ENCODE assay signal across 8 cellular contexts in genomic region chr1:234400773-234401172, GRCh38. TPM values are rescaled to one million over a fixed set of nuclear protein-coding genes. Genes with fewer than 3 reads are reported as not detected.
DNase-seq lines count a peak whose midpoint lies in the region; ATAC-seq, FAIRE-seq and TF ChIP-seq lines count a peak whose summit lies in the region.

No MANE protein-coding gene starts in this region.

- POLR2A ChIA-PET in CD8-positive, alpha-beta T cell (lab: Charles Lee): no interaction called here

- H3K27ac ChIP-seq in CD8-positive, alpha-beta T cell (ENCODE audit: low read depth, low read length): no peak overlapping the region
- H3K27ac ChIP-seq in OCI-LY3 (ENCODE audit: low read length): peak overlapping the region; percentile 15; the same call in 1 of the 2 replicates
- no peak overlapping the region for H3K27ac ChIP-seq in kidney (ENCODE audit: low read depth in 2 of 2, low read length in 2 of 2)
- H3K27ac ChIP-seq in Peyer's patch: peak overlapping the region in 2 of 4 donors; percentile 37 to 60

- H2AFZ ChIP-seq in OCI-LY3 (ENCODE audit: low read depth, low read length): 0 out of 2 replicates have a peak overlapping the region, but pooled peaks have one; percentile 10

- no peaks in the 10 kb centered on the region for H4K20me1 ChIP-seq in OCI-LY3 (ENCODE audit: insufficient read depth, low read length)

- TF ChIP-seq POLR2A in Peyer's patch (IDR thresholded peaks at IDR 0.05): no peak

- no peaks in the 10 kb centered on the region for H3K79me2 ChIP-seq in OCI-LY3 (ENCODE audit: low read length)

- CTCF ChIA-PET in CD8-positive, alpha-beta T cell (lab: Charles Lee): no interaction called here

- TF ChIP-seq CTCF in CD8-positive, alpha-beta T cell (IDR thresholded peaks at IDR 0.05): no peak
- TF ChIP-seq CTCF in OCI-LY3 (IDR thresholded peaks at IDR 0.05; ENCODE audit: low read depth, low read length) (no peak), kidney (IDR thresholded peaks at IDR 0.05; ENCODE audit: borderline replicate concordance, extremely low read depth, insufficient read depth) (no peak), Peyer's patch (IDR thresholded peaks at IDR 0.05) (no peak)

- H3K9ac ChIP-seq in OCI-LY3 (ENCODE audit: low read length) (peak overlapping the region; percentile 14), kidney (ENCODE audit: low read length in 2 of 2) (no peak overlapping the region)

- peak; percentile 79 for FAIRE-seq in kidney (lab: Jason Lieb, UNC)

- DNase-seq in CD8-positive, alpha-beta T cell: no peak
- DNase-seq in kidney: no peak
- DNase-seq in hypothalamus (lab: John Stamatoyannopoulos, UW): no peak
- DNase-seq in Peyer's patch: no peak
- no peak for DNase-seq in NCI-H146 (lab: John Stamatoyannopoulos, UW)
- no peak for DNase-seq in SIG-M5 treated with dmso at 0.1 percent for 504 hours (lab: John Stamatoyannopoulos, UW; ENCODE audit: unreplicated experiment)

- peak overlapping the region; percentile 17 for H3K4me3 ChIP-seq in CD8-positive, alpha-beta T cell (ENCODE audit: low read depth, low read length)
- peak overlapping the region; percentile 38 for H3K4me3 ChIP-seq in OCI-LY3 (ENCODE audit: low read length)
- peak overlapping the region in 1 of 2 donors; percentile 21 for H3K4me3 ChIP-seq in kidney (ENCODE audit: low read length in 2 of 2)
- peak overlapping the region in 2 of 4 donors; percentile 4 to 9 for H3K4me3 ChIP-seq in Peyer's patch

- H3K27ac Mint-ChIP-seq in CD8-positive, alpha-beta T cell: peak overlapping the region; percentile 83

- H3K9me3 Mint-ChIP-seq in CD8-positive, alpha-beta T cell: no peaks in the 10 kb centered on the region

- H3K4me3 Mint-ChIP-seq in CD8-positive, alpha-beta T cell: peak overlapping the region; percentile 67

- no peaks in the 10 kb centered on the region for H3K27me3 Mint-ChIP-seq in CD8-positive, alpha-beta T cell (ENCODE audit: low read depth)

- peaks cover 23% of the 10 kb centered on the region for H3K4me1 ChIP-seq in CD8-positive, alpha-beta T cell (ENCODE audit: insufficient read depth, low read length)
- H3K4me1 ChIP-seq in OCI-LY3 (ENCODE audit: low read length): peaks cover 32% of the 10 kb centered on the region
- no peaks in the 10 kb centered on the region for H3K4me1 ChIP-seq in kidney (ENCODE audit: control insufficient read depth in 1 of 2, insufficient read depth in 1 of 2, low read depth in 1 of 2, low read length in 2 of 2)
- peaks cover 0 to 13% (median 0%) of the 10 kb centered on the region in 4 donors for H3K4me1 ChIP-seq in Peyer's patch

- H3K9me3 ChIP-seq in CD8-positive, alpha-beta T cell (ENCODE audit: low read length): no peaks in the 10 kb centered on the region
- H3K9me3 ChIP-seq in OCI-LY3 (ENCODE audit: insufficient read depth, low read length) (no peaks in the 10 kb centered on the region), kidney (ENCODE audit: control insufficient read depth in 1 of 2, low read length in 2 of 2) (no peaks in the 10 kb centered on the region), Peyer's patch (no peaks in the 10 kb centered on the region)

- H3K36me3 Mint-ChIP-seq in CD8-positive, alpha-beta T cell: peaks cover 42% of the 10 kb centered on the region

- no peaks in the 10 kb centered on the region for H3K36me3 ChIP-seq in CD8-positive, alpha-beta T cell (ENCODE audit: insufficient read depth, low read length)
- no peaks in the 10 kb centered on the region for H3K36me3 ChIP-seq in OCI-LY3 (replicated peaks; ENCODE audit: low read depth, low read length)
- H3K36me3 ChIP-seq in kidney (ENCODE audit: control insufficient read depth in 1 of 2, insufficient read depth in 2 of 2, low read length in 2 of 2): peaks cover 0 to 4% of the 10 kb centered on the region in 2 donors
- no peaks in the 10 kb centered on the region for H3K36me3 ChIP-seq in Peyer's patch

- peaks cover 41% of the 10 kb centered on the region for H3K4me1 Mint-ChIP-seq in CD8-positive, alpha-beta T cell (ENCODE audit: low read depth)

- intact Hi-C loops in CD8-positive, alpha-beta T cell (cut with DNase I, micrococcal nuclease): no loop called here
- intact Hi-C loops in kidney (cut with DNase I): no loop called here

- peak overlapping the region; percentile 65 for H3K4me2 ChIP-seq in OCI-LY3 (ENCODE audit: low read length)

- peak; percentile 61 for ATAC-seq in CD8-positive, alpha-beta T cell
- peak; percentile 64 for ATAC-seq in GM21381 (IDR thresholded peaks at IDR 0.05; ENCODE audit: unreplicated experiment)

- H3K27me3 ChIP-seq in CD8-positive, alpha-beta T cell (ENCODE audit: insufficient read depth, low read length): no peaks in the 10 kb centered on the region
- no peaks in the 10 kb centered on the region for H3K27me3 ChIP-seq in OCI-LY3 (ENCODE audit: low read depth, low read length)
- no peaks in the 10 kb centered on the region for H3K27me3 ChIP-seq in Peyer's patch

RNA-seq across cellular contexts. Expression of gene COA6, which starts 27.5 kb away (rescaled TPM):
- total RNA-seq in CD8-positive, alpha-beta T cell: 1 to 10 TPM; 7.2 to 8.9 TPM
- 21.2 TPM for total RNA-seq in kidney
- polyA plus RNA-seq in kidney (ENCODE audit: insufficient read depth, low read depth, low replicate concordance): 76.4 TPM
- 10 to 100 TPM; 11.7 to 48.7 (median 19.0) TPM for total RNA-seq in Peyer's patch
